15 cellular contexts compared by ENCODE assay signal in the genomic region with DNA sequence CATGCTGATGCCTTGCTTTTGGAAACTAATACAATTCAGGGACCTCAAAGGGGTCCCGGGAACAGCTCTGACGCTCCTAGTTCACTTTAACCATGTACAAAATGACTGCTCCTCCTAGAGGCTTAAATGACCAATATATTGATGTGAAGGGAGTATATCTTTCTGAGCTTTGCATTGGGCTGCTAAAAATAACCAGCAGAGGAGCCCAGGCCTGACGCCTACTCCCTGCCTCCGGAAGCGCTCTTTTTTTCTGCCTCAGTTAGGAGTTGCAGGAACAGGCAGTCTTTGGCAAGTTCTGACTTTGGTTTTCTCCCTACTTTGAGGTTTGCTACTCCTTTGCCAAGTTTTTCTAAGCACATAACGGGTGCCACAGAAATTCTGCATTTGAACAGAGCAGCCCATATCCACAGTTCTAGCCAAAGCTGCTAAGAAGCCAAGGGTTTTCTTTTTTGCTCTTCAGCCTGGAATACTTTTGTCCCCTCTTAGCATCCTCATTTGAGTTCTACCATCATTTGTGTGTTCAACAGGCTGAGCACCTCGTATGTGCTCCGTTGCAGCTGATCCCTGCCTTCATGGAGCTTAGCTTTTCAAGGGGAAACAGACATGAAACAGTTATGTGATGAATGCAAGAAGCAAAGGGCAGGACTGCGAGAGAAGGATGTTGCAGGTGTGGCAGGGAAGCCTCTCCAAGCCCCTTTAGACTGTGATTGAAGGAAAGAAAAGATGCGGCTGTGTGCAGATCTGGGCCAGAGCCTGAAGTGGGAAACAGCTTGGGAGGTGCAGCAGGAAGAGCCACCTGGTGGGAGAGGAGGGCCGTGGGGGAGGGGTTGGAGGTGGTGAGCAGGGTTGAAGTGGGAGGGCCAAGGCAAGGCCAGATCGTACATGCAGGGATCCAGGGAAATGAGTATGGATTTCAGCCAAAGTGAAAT. TPM values are rescaled to one million over a fixed set of nuclear protein-coding genes. Genes with fewer than 3 reads are reported as not detected.
DNase-seq lines count a peak whose midpoint lies in the region; ATAC-seq, FAIRE-seq and TF ChIP-seq lines count a peak whose summit lies in the region.
"Had no signal": no experiment of that assay in that cellular context is flagged by ENCODE, and none has a peak within 500 bp of the region (broad histone marks: within the 10 kb centered on the region; RNA-seq: fewer than 3 reads in every experiment).

No MANE protein-coding gene starts in this region.

- peak overlapping the region in 3 of 7 donors; percentile 22 to 66 (median 32) for H3K27ac Mint-ChIP-seq in CD4-positive, alpha-beta memory T cell
- no peak overlapping the region for H3K27ac Mint-ChIP-seq in endothelial cell (ENCODE audit: unreplicated experiment)
- no peak overlapping the region for H3K27ac Mint-ChIP-seq in T-helper 2 cell treated with Interferon-gamma antibody and Interleukin-4, amounts not matched to agents 5 μg/mL and 100 μg/mL, for 36 hours
- H3K27ac Mint-ChIP-seq: activated naive CD4-positive, alpha-beta T cell treated with anti-CD3 and anti-CD28 coated beads for 36 hours had no signal

- BruUV-seq in HepG2 (replicated peaks; lab: Mats Ljungman, UMichigan): no TSS peak

- TF ChIP-seq RAD21 in HepG2 (CRISPR knock-in tag; IDR thresholded peaks at IDR 0.05): 0 out of 2 replicates have a peak, but pooled peaks have one; percentile 26

- H3K4me1 Mint-ChIP-seq in CD4-positive, alpha-beta memory T cell: peaks cover 12 to 31% (median 15%) of the 10 kb centered on the region in 4 donors
- H3K4me1 Mint-ChIP-seq in endothelial cell (ENCODE audit: unreplicated experiment): peaks cover 9% of the 10 kb centered on the region
- H3K4me1 Mint-ChIP-seq in T-helper 2 cell treated with Interferon-gamma antibody and Interleukin-4, amounts not matched to agents 5 μg/mL and 100 μg/mL, for 36 hours (ENCODE audit: low read depth): peaks cover 12% of the 10 kb centered on the region

- H2AFZ ChIP-seq in HepG2 (ENCODE audit: low read length): peak overlapping the region; percentile 12

- H3K9me3 ChIP-seq in HUES64 (ENCODE audit: insufficient read depth, low read depth, low read length) (no peaks in the 10 kb centered on the region), HepG2 (ENCODE audit: low read length) (no peaks in the 10 kb centered on the region)
- H3K9me3 ChIP-seq in CD4-positive, alpha-beta memory T cell (ENCODE audit: control insufficient read depth in 1 of 2, low read length in 2 of 2): no peaks in the 10 kb centered on the region
- H3K9me3 ChIP-seq: esophagus squamous epithelium had no signal

- TF ChIP-seq CTCF in brain microvascular endothelial cell (IDR thresholded peaks at IDR 0.05; ENCODE audit: low read depth, low read length, missing control alignments) (peak; percentile 2), HepG2 (CRISPR knock-in tag; IDR thresholded peaks at IDR 0.05) (peak; percentile 62), endothelial cell (IDR thresholded peaks at IDR 0.05; ENCODE audit: unreplicated experiment) (no peak)

- POLR2A ChIA-PET in HepG2 (lab: Yijun Ruan, JAX): interaction anchor here (1.0 to 4.4 kb wide), 9 partner anchors 29 to 234 kb away, joined by 3 to 27 read pairs (median 14); a partner anchor contains a TSS
- POLR2A ChIA-PET in CD4-positive, alpha-beta memory T cell (lab: Charles Lee; ENCODE audit: partially characterized antibody): no interaction called here

- H3K79me2 ChIP-seq in HepG2 (ENCODE audit: insufficient read depth, low read length): peaks cover 14% of the 10 kb centered on the region

- peaks cover 9% of the 10 kb centered on the region for H3K27me3 ChIP-seq in HUES64 (ENCODE audit: insufficient read depth, low read length)
- no peaks in the 10 kb centered on the region for H3K27me3 ChIP-seq in brain microvascular endothelial cell (replicated peaks)
- no peaks in the 10 kb centered on the region; a peak in 1 of 5 replicates for H3K27me3 ChIP-seq in HepG2 (ENCODE audit: control insufficient read depth in 1 of 2, insufficient read depth in 2 of 2, low read length in 2 of 2)
- H3K27me3 ChIP-seq in CD4-positive, alpha-beta memory T cell (ENCODE audit: insufficient read depth, low read length): no peaks in the 10 kb centered on the region

- CTCF ChIA-PET in HepG2 (lab: Yijun Ruan, JAX; ENCODE audit: low intra/inter-chr PET ratio, low total read pairs): no interaction called here
- CTCF ChIA-PET in CD4-positive, alpha-beta memory T cell (lab: Charles Lee; ENCODE audit: partially characterized antibody): no interaction called here

- WGBS in HUES64: 56% methylated on average over 12 of the region's 12 CpGs
- WGBS in HepG2 (ENCODE audit: low lambda C conversion rate): 3% methylated on average over 12 of the region's 12 CpGs

- H3K9me3 Mint-ChIP-seq in CD4-positive, alpha-beta memory T cell: no peaks in the 10 kb centered on the region
- H3K9me3 Mint-ChIP-seq in endothelial cell (ENCODE audit: unreplicated experiment): no peaks in the 10 kb centered on the region
- no peaks in the 10 kb centered on the region for H3K9me3 Mint-ChIP-seq in T-helper 2 cell treated with Interferon-gamma antibody and Interleukin-4, amounts not matched to agents 5 μg/mL and 100 μg/mL, for 36 hours
- H3K9me3 Mint-ChIP-seq: activated naive CD4-positive, alpha-beta T cell treated with anti-CD3 and anti-CD28 coated beads for 36 hours; IgD-negative memory B cell had no signal

- peaks cover 15% of the 10 kb centered on the region for H3K4me1 ChIP-seq in HUES64 (ENCODE audit: insufficient read depth, low read length)
- peaks cover 69% of the 10 kb centered on the region for H3K4me1 ChIP-seq in HepG2 (ENCODE audit: insufficient read depth, low read length)
- peaks cover 16% of the 10 kb centered on the region for H3K4me1 ChIP-seq in CD4-positive, alpha-beta memory T cell (ENCODE audit: insufficient read depth, low read length)

- H3K4me3 ChIP-seq in HUES64 (ENCODE audit: low read length) (no peak overlapping the region), brain microvascular endothelial cell (ENCODE audit: low read depth, low read length) (no peak overlapping the region), HepG2 (replicated peaks in 1 of 3; ENCODE audit: insufficient read depth in 1 of 3, low read depth in 2 of 3, low read length in 3 of 3) (peak overlapping the region; percentile 32 to 91 (median 43))
- no peak overlapping the region for H3K4me3 ChIP-seq in CD4-positive, alpha-beta memory T cell (ENCODE audit: low read length in 2 of 2)
- H3K4me3 ChIP-seq: esophagus squamous epithelium had no signal

- DNase-seq in Ammon's horn (ENCODE audit: low spot score): peak; percentile 72
- DNase-seq in brain microvascular endothelial cell: no peak
- DNase-seq in HepG2 (ENCODE audit: low spot score): peak; percentile 74
- DNase-seq in CD4-positive, alpha-beta memory T cell: no peak
- DNase-seq in MV-4-11 (lab: John Stamatoyannopoulos, UW): no peak
- no peak for DNase-seq in endothelial cell (ENCODE audit: low spot score)
- no peak for DNase-seq in T-helper 2 cell treated with Interferon-gamma antibody and Interleukin-4, amounts not matched to agents 5 μg/mL and 100 μg/mL, for 36 hours (ENCODE audit: low spot score)
- DNase-seq: activated naive CD4-positive, alpha-beta T cell treated with anti-CD3 and anti-CD28 coated beads for 36 hours; DMS53; esophagus squamous epithelium; NCI-H1694 treated with DMSO at 0.1 percent for 48 hours had no signal

- intact Hi-C loops in HepG2 (cut with micrococcal nuclease; ENCODE audit: unreplicated experiment): loop anchor here (2.0 to 5.0 kb wide), 2 partner anchors 20 to 36 kb away; a partner anchor contains a TSS
- intact Hi-C loops in CD4-positive, alpha-beta memory T cell (cut with micrococcal nuclease): no loop called here

- H3K27ac ChIP-seq in HUES64 (ENCODE audit: low read depth, low read length) (peak overlapping the region; percentile 52), brain microvascular endothelial cell (no peak overlapping the region), HepG2 (ENCODE audit: extremely low read length, insufficient read depth, low read length) (peak overlapping the region; percentile 98)
- H3K27ac ChIP-seq in CD4-positive, alpha-beta memory T cell (ENCODE audit: low read depth, low read length): no peak overlapping the region
- H3K27ac ChIP-seq: esophagus squamous epithelium, VCaP had no signal

- no peak overlapping the region for H3K4me3 Mint-ChIP-seq in CD4-positive, alpha-beta memory T cell
- H3K4me3 Mint-ChIP-seq in endothelial cell (ENCODE audit: unreplicated experiment): no peak overlapping the region
- H3K4me3 Mint-ChIP-seq in T-helper 2 cell treated with Interferon-gamma antibody and Interleukin-4, amounts not matched to agents 5 μg/mL and 100 μg/mL, for 36 hours: no peak overlapping the region
- H3K4me3 Mint-ChIP-seq: activated naive CD4-positive, alpha-beta T cell treated with anti-CD3 and anti-CD28 coated beads for 36 hours had no signal

- peak; percentile 21 to 58; a peak in 2 of 4 replicates for TF ChIP-seq POLR2A in HepG2 (IDR thresholded peaks at IDR 0.05; ENCODE audit: insufficient read depth in 1 of 2, low read depth in 2 of 2, low read length in 2 of 2)

- H3K36me3 ChIP-seq in HUES64 (ENCODE audit: insufficient read depth, low read length) (no peaks in the 10 kb centered on the region), brain microvascular endothelial cell (replicated peaks) (no peaks in the 10 kb centered on the region), HepG2 (replicated peaks in 1 of 2; ENCODE audit: control insufficient read depth in 1 of 2, insufficient read depth in 2 of 2, low read length in 2 of 2) (peaks cover 0 to 2% of the 10 kb centered on the region in 2 experiments; a peak in 1 of 5 replicates)
- H3K36me3 ChIP-seq in CD4-positive, alpha-beta memory T cell (ENCODE audit: insufficient read depth, low read length): no peaks in the 10 kb centered on the region

- in situ Hi-C loops in brain microvascular endothelial cell (cut with HindIII; ENCODE audit: low pct_ligation_motif_present, low sequenced_read_pairs) (no loop called here), HepG2 (cut with HindIII; ENCODE audit: extremely low pct_ligation_motif_present, low pct_unique_long_range_greater_than_20kb) (no loop called here)

- H3K4me2 ChIP-seq in HepG2 (ENCODE audit: low read depth, low read length): peak overlapping the region; percentile 94

- H3K9ac ChIP-seq in HUES64 (ENCODE audit: low read depth, low read length) (peak overlapping the region; percentile 23; the same call in 1 of the 2 replicates), HepG2 (ENCODE audit: insufficient read depth, low read depth, low read length) (peak overlapping the region; percentile 94)

- no peaks in the 10 kb centered on the region for H4K20me1 ChIP-seq in HepG2 (ENCODE audit: insufficient read depth, low read length)

- H3K36me3 Mint-ChIP-seq in CD4-positive, alpha-beta memory T cell: peaks cover 0 to 7% of the 10 kb centered on the region in 2 donors
- H3K36me3 Mint-ChIP-seq in endothelial cell (ENCODE audit: low read depth, unreplicated experiment): peaks cover 6% of the 10 kb centered on the region
- H3K36me3 Mint-ChIP-seq in T-helper 2 cell treated with Interferon-gamma antibody and Interleukin-4, amounts not matched to agents 5 μg/mL and 100 μg/mL, for 36 hours (ENCODE audit: low read depth): no peaks in the 10 kb centered on the region

- no peak for TF ChIP-seq EP300 in HepG2 (IDR thresholded peaks at IDR 0.05; ENCODE audit: low read depth in 2 of 2, low read length in 2 of 2)
- no peak for TF ChIP-seq EP300 in HepG2 (CRISPR knock-in tag; IDR thresholded peaks at IDR 0.05; ENCODE audit: borderline replicate concordance)

- FAIRE-seq in HepG2 (lab: Jason Lieb, UNC): peak; percentile 23

- peak; percentile 27 for ATAC-seq in HepG2
- ATAC-seq: SK-N-SH treated with all-trans-retinoic acid at 6 μM for 48 hours had no signal

- no peaks in the 10 kb centered on the region for H3K27me3 Mint-ChIP-seq in CD4-positive, alpha-beta memory T cell
- H3K27me3 Mint-ChIP-seq in endothelial cell (ENCODE audit: unreplicated experiment): peaks cover 14% of the 10 kb centered on the region
- H3K27me3 Mint-ChIP-seq in T-helper 2 cell treated with Interferon-gamma antibody and Interleukin-4, amounts not matched to agents 5 μg/mL and 100 μg/mL, for 36 hours (ENCODE audit: low read depth): no peaks in the 10 kb centered on the region

RNA-seq across cellular contexts. Expression of a gene that starts 2.8 kb away (rescaled TPM):
- polyA plus RNA-seq in HUES64 (2013, experiment 1 of 2): 10.6 TPM
- 6.8 TPM for polyA plus RNA-seq in HUES64 (2013, experiment 2 of 2)
- total RNA-seq in HepG2 (2016; rRNA removed; fragmentation: Illumina TruSeq; extraction: Trizol): 29.8 and 60.3 TPM in 2 replicates
- total RNA-seq in HepG2 (2016; cell fraction: cytosol; rRNA removed; fragmentation: Illumina TruSeq; extraction: Trizol; ENCODE audit: low read depth): 10.2 and 12.2 TPM in 2 replicates
- 25.3 and 59.7 TPM in 2 replicates for total RNA-seq in HepG2 (2016; cell fraction: insoluble cytoplasmic fraction; rRNA removed; fragmentation: Illumina TruSeq; extraction: Trizol)
- total RNA-seq in HepG2 (2016; cell fraction: membrane; rRNA removed; fragmentation: Illumina TruSeq; extraction: Trizol): 19.0 and 22.6 TPM in 2 replicates
- total RNA-seq in HepG2 (2016; cell fraction: nucleus; rRNA removed; fragmentation: Illumina TruSeq; extraction: Trizol): 58.3 and 69.4 TPM in 2 replicates
- polyA plus RNA-seq in HepG2 (2011; rRNA removed): 27.1 and 31.6 TPM in 2 replicates
- polyA plus RNA-seq in HepG2 (2011; cell fraction: cytosol; rRNA removed): 28.0 and 43.3 TPM in 2 replicates
- polyA plus RNA-seq in HepG2 (2011; cell fraction: nucleus; rRNA removed): 119 and 135 TPM in 2 replicates
- 20.6 and 22.0 TPM in 2 replicates for polyA plus RNA-seq in HepG2 (2012)
- polyA plus RNA-seq in HepG2 (2016; cell fraction: cytosol; fragmentation: Illumina TruSeq; extraction: Trizol; ENCODE audit: low read depth): 7.6 and 9.3 TPM in 2 replicates
- 24.9 and 27.9 TPM in 2 replicates for polyA plus RNA-seq in HepG2 (2016; cell fraction: insoluble cytoplasmic fraction; fragmentation: Illumina TruSeq; extraction: Trizol; ENCODE audit: low read depth)
- polyA plus RNA-seq in HepG2 (2016; cell fraction: membrane; fragmentation: Illumina TruSeq; extraction: Trizol; ENCODE audit: low read depth): 15.1 and 16.1 TPM in 2 replicates
- polyA plus RNA-seq in HepG2 (2016; cell fraction: nucleus; fragmentation: Illumina TruSeq; extraction: Trizol; ENCODE audit: insufficient read depth, low read depth): 111 and 120 TPM in 2 replicates
- 13.4 and 91.3 TPM in 2 replicates for polyA minus RNA-seq in HepG2 (2011; rRNA and poly(A)+ RNA removed; ENCODE audit: low replicate concordance)
- 24.6 and 30.4 TPM in 2 replicates for polyA minus RNA-seq in HepG2 (2011; cell fraction: cytosol; rRNA and poly(A)+ RNA removed)
- 41.9 and 43.5 TPM in 2 replicates for polyA minus RNA-seq in HepG2 (2011; cell fraction: nucleus; rRNA and poly(A)+ RNA removed)
- total RNA-seq in CD4-positive, alpha-beta memory T cell: 10 to 100 TPM; 30.7 to 33.2 TPM
- polyA plus RNA-seq in CD4-positive, alpha-beta memory T cell: 10 to 100 TPM; 32.2 to 36.8 TPM
- total RNA-seq in endothelial cell (ENCODE audit: unreplicated experiment): 10.2 TPM

RNA-seq across cellular contexts. Expression of a gene that starts 29.3 kb away (rescaled TPM):
- 8.2 TPM for polyA plus RNA-seq in HUES64 (2013, experiment 1 of 2)
- polyA plus RNA-seq in HUES64 (2013, experiment 2 of 2): 9.2 TPM
- 0.97 and 1.9 TPM in 2 replicates for total RNA-seq in HepG2 (2016; rRNA removed; fragmentation: Illumina TruSeq; extraction: Trizol)
- total RNA-seq in HepG2 (2016; cell fraction: cytosol; rRNA removed; fragmentation: Illumina TruSeq; extraction: Trizol; ENCODE audit: low read depth): 0.61 and 0.79 TPM in 2 replicates
- 0.45 and 1.1 TPM in 2 replicates for total RNA-seq in HepG2 (2016; cell fraction: insoluble cytoplasmic fraction; rRNA removed; fragmentation: Illumina TruSeq; extraction: Trizol)
- total RNA-seq in HepG2 (2016; cell fraction: membrane; rRNA removed; fragmentation: Illumina TruSeq; extraction: Trizol): 0.76 and 1.0 TPM in 2 replicates
- total RNA-seq in HepG2 (2016; cell fraction: nucleus; rRNA removed; fragmentation: Illumina TruSeq; extraction: Trizol): 0.72 and 0.78 TPM in 2 replicates
- 2.8 and 3.4 TPM in 2 replicates for polyA plus RNA-seq in HepG2 (2011; rRNA removed)
- polyA plus RNA-seq in HepG2 (2011; cell fraction: cytosol; rRNA removed): 2.8 TPM in 2 replicates
- polyA plus RNA-seq in HepG2 (2011; cell fraction: nucleus; rRNA removed): 1.3 and 1.4 TPM in 2 replicates
- polyA plus RNA-seq in HepG2 (2012): 1.7 and 2.7 TPM in 2 replicates
- 0.58 and 0.68 TPM in 2 replicates for polyA plus RNA-seq in HepG2 (2016; cell fraction: cytosol; fragmentation: Illumina TruSeq; extraction: Trizol; ENCODE audit: low read depth)
- polyA plus RNA-seq in HepG2 (2016; cell fraction: insoluble cytoplasmic fraction; fragmentation: Illumina TruSeq; extraction: Trizol; ENCODE audit: low read depth): 0.85 and 1.2 TPM in 2 replicates
- 0.71 and 0.81 TPM in 2 replicates for polyA plus RNA-seq in HepG2 (2016; cell fraction: membrane; fragmentation: Illumina TruSeq; extraction: Trizol; ENCODE audit: low read depth)
- 1.4 and 2.1 TPM in 2 replicates for polyA plus RNA-seq in HepG2 (2016; cell fraction: nucleus; fragmentation: Illumina TruSeq; extraction: Trizol; ENCODE audit: insufficient read depth, low read depth)
- 1.0 TPM in 1 of 2 replicates, not detected in the other for polyA minus RNA-seq in HepG2 (2011; rRNA and poly(A)+ RNA removed; ENCODE audit: low replicate concordance)
- 0.89 and 1.1 TPM in 2 replicates for polyA minus RNA-seq in HepG2 (2011; cell fraction: cytosol; rRNA and poly(A)+ RNA removed)
- polyA minus RNA-seq in HepG2 (2011; cell fraction: nucleus; rRNA and poly(A)+ RNA removed): 0.50 and 0.90 TPM in 2 replicates
- not detected for total RNA-seq in CD4-positive, alpha-beta memory T cell
- not detected for polyA plus RNA-seq in CD4-positive, alpha-beta memory T cell
- not detected for total RNA-seq in endothelial cell (ENCODE audit: unreplicated experiment)
- total RNA-seq: activated naive CD4-positive, alpha-beta T cell treated with anti-CD3 and anti-CD28 coated beads for 36 hours had no signal
- polyA plus RNA-seq: IgD-negative memory B cell had no signal

RNA-seq across cellular contexts. Expression of a gene that starts 35.2 kb away (rescaled TPM):
- 27.0 TPM for polyA plus RNA-seq in HUES64 (2013, experiment 1 of 2)
- polyA plus RNA-seq in HUES64 (2013, experiment 2 of 2): 20.9 TPM
- total RNA-seq in HepG2 (2016; rRNA removed; fragmentation: Illumina TruSeq; extraction: Trizol): 39.6 and 75.6 TPM in 2 replicates
- total RNA-seq in HepG2 (2016; cell fraction: cytosol; rRNA removed; fragmentation: Illumina TruSeq; extraction: Trizol; ENCODE audit: low read depth): 7.6 and 8.9 TPM in 2 replicates
- 38.5 and 76.0 TPM in 2 replicates for total RNA-seq in HepG2 (2016; cell fraction: insoluble cytoplasmic fraction; rRNA removed; fragmentation: Illumina TruSeq; extraction: Trizol)
- 14.3 and 16.3 TPM in 2 replicates for total RNA-seq in HepG2 (2016; cell fraction: membrane; rRNA removed; fragmentation: Illumina TruSeq; extraction: Trizol)
- 78.0 and 84.8 TPM in 2 replicates for total RNA-seq in HepG2 (2016; cell fraction: nucleus; rRNA removed; fragmentation: Illumina TruSeq; extraction: Trizol)
- 43.3 and 51.5 TPM in 2 replicates for polyA plus RNA-seq in HepG2 (2011; rRNA removed)
- polyA plus RNA-seq in HepG2 (2011; cell fraction: cytosol; rRNA removed): 46.0 and 52.0 TPM in 2 replicates
- polyA plus RNA-seq in HepG2 (2011; cell fraction: nucleus; rRNA removed): 37.8 and 40.2 TPM in 2 replicates
- 25.7 and 31.5 TPM in 2 replicates for polyA plus RNA-seq in HepG2 (2012)
- polyA plus RNA-seq in HepG2 (2016; cell fraction: cytosol; fragmentation: Illumina TruSeq; extraction: Trizol; ENCODE audit: low read depth): 6.3 and 6.5 TPM in 2 replicates
- 36.3 and 37.9 TPM in 2 replicates for polyA plus RNA-seq in HepG2 (2016; cell fraction: insoluble cytoplasmic fraction; fragmentation: Illumina TruSeq; extraction: Trizol; ENCODE audit: low read depth)
- 10.1 and 11.8 TPM in 2 replicates for polyA plus RNA-seq in HepG2 (2016; cell fraction: membrane; fragmentation: Illumina TruSeq; extraction: Trizol; ENCODE audit: low read depth)
- 104 and 109 TPM in 2 replicates for polyA plus RNA-seq in HepG2 (2016; cell fraction: nucleus; fragmentation: Illumina TruSeq; extraction: Trizol; ENCODE audit: insufficient read depth, low read depth)
- polyA minus RNA-seq in HepG2 (2011; rRNA and poly(A)+ RNA removed; ENCODE audit: low replicate concordance): 135 and 161 TPM in 2 replicates
- polyA minus RNA-seq in HepG2 (2011; cell fraction: cytosol; rRNA and poly(A)+ RNA removed): 28.6 and 36.3 TPM in 2 replicates
- 50.0 and 65.8 TPM in 2 replicates for polyA minus RNA-seq in HepG2 (2011; cell fraction: nucleus; rRNA and poly(A)+ RNA removed)
- total RNA-seq in CD4-positive, alpha-beta memory T cell: 10 to 100 TPM; 23.5 to 28.1 TPM
- polyA plus RNA-seq in CD4-positive, alpha-beta memory T cell: 10 to 100 TPM; 27.3 to 34.0 TPM
- 21.0 TPM for total RNA-seq in endothelial cell (ENCODE audit: unreplicated experiment)

Comparison
In these comparisons a context has a peak if more than half of its experiments do, and no peak if none do; other contexts are left out.
1. DNase-seq: peak in Ammon's horn (single experiment) and HepG2 (single experiment); none in brain microvascular endothelial cell (single experiment), CD4-positive, alpha-beta memory T cell (0 of 5), MV-4-11 (single experiment), endothelial cell (single experiment) and T-helper 2 cell treated with Interferon-gamma antibody and Interleukin-4, amounts not matched to agents 5 μg/mL and 100 μg/mL, for 36 hours (single experiment).
2. H3K27ac ChIP-seq: peak in HUES64 (single experiment) and HepG2 (single experiment); none in brain microvascular endothelial cell (single experiment) and CD4-positive, alpha-beta memory T cell (single experiment).
3. H3K4me3 ChIP-seq: peak in HepG2 (3 of 3); none in HUES64 (single experiment), brain microvascular endothelial cell (single experiment) and CD4-positive, alpha-beta memory T cell (0 of 2).